10 cellular contexts compared by ENCODE assay signal in the genomic region with DNA sequence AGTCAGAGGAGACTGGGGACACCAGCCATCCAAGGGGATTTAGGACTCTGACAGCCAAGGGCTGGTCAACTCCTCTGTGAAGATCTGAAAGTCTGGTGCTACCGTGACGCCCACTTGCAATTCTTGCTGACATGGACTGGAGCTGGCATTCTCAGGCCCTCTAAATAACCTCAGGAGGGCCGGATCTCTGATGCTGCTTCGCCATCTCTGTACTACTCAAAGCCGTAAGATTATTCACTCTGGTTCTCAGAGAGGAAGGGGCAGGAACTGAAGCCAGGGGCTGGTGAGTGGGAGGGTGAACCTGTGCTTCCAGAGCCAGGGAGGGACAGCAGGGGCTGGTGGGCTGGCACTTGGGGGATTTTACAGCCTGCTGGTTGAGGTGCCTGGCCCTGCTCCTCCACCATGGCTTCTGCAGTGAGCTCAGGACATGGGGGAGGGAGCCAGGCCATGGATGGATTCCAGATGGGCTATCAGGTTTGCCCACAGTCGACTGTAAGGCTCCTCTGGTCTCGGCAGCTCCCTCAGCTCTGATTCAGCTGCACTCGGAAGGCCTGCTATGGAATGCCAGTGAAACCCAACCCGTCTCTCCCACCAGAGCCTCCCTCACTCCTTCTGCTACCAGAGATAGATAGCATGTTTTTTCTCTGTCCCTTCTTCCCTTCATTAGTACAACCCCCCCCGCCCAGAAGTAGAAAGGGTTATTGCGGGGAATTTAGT.
A peak's percentile ranks its signal among the peaks of the same experiment; 100 is the strongest.
DNase-seq lines count a peak whose midpoint lies in the region; ATAC-seq, FAIRE-seq and TF ChIP-seq lines count a peak whose summit lies in the region.
"Had no signal": no experiment of that assay in that cellular context is flagged by ENCODE, and none has a peak within 500 bp of the region (broad histone marks: within the 10 kb centered on the region; RNA-seq: fewer than 3 reads in every experiment).

No MANE protein-coding gene starts in this region.

- peak overlapping the region; percentile 21 for H3K27ac ChIP-seq in muscle layer of colon (ENCODE audit: low read depth, low read length)

- no peak for FAIRE-seq in HTR-8/SVneo (lab: Jason Lieb, UNC)

- no peak for ATAC-seq in HG02970 (IDR thresholded peaks at IDR 0.05; ENCODE audit: low FRiP score, unreplicated experiment)

- H3K4me3 ChIP-seq in choroid plexus epithelial cell (ENCODE audit: low read depth, low read length) (no peak overlapping the region), muscle layer of colon (ENCODE audit: low read depth in 1 of 2, low read length in 2 of 2) (no peak overlapping the region)

- peaks cover 50% of the 10 kb centered on the region for H3K4me1 ChIP-seq in muscle layer of colon (ENCODE audit: insufficient read depth, low read length)

- no peaks in the 10 kb centered on the region for H3K36me3 ChIP-seq in muscle layer of colon (ENCODE audit: insufficient read depth, low read length)

- DNase-seq in A172 (ENCODE audit: low spot score) (peak; percentile 39), HTR-8/SVneo (ENCODE audit: insufficient read length, low spot score) (peak; percentile 76), choroid plexus epithelial cell (ENCODE audit: low read depth) (peak; percentile 88), GM19238 (ENCODE audit: insufficient read length, low spot score) (no peak), NCI-H146 (lab: John Stamatoyannopoulos, UW) (no peak), HUDEP-2 (lab: John Stamatoyannopoulos, UW; ENCODE audit: unreplicated experiment in 76 of 76) (no peak)
- DNase-seq: activated naive CD4-positive, alpha-beta T cell treated with anti-CD3 and anti-CD28 coated beads, Interleukin-2, amount 50 U/mL, for 16 hours; AML-193 had no signal

- no peaks in the 10 kb centered on the region for H3K9me3 ChIP-seq in muscle layer of colon (ENCODE audit: low read length)

- no peak for TF ChIP-seq CTCF in choroid plexus epithelial cell (conservative IDR thresholded peaks at IDR 0.05; ENCODE audit: low read depth, low read length)

- H3K27me3 ChIP-seq in muscle layer of colon (ENCODE audit: control insufficient read depth in 1 of 2, insufficient read depth in 2 of 2, low read length in 2 of 2): no peaks in the 10 kb centered on the region

- H3K9ac ChIP-seq in muscle layer of colon (ENCODE audit: low read length): no peak overlapping the region

Comparison
In these comparisons a context has a peak if more than half of its experiments do, and no peak if none do; other contexts are left out.
1. DNase-seq: peak in A172 (single experiment), HTR-8/SVneo (single experiment) and choroid plexus epithelial cell (single experiment); none in GM19238 (single experiment), NCI-H146 (single experiment) and HUDEP-2 (0 of 76).